Comparison of ENCODE assay signal across 8 cellular contexts in genomic region chr18:59927246-59927825, GRCh38. TPM values are rescaled to one million over a fixed set of nuclear protein-coding genes. Genes with fewer than 3 reads are reported as not detected.
DNase-seq lines count a peak whose midpoint lies in the region; ATAC-seq and TF ChIP-seq lines count a peak whose summit lies in the region.

No MANE protein-coding gene starts in this region.

- no peaks in the 10 kb centered on the region for H3K36me3 ChIP-seq in esophagus squamous epithelium

- TF ChIP-seq CTCF in esophagus squamous epithelium (IDR thresholded peaks at IDR 0.05): no peak

- no peak overlapping the region for H3K4me3 ChIP-seq in esophagus squamous epithelium

- H3K27me3 ChIP-seq in esophagus squamous epithelium: no peaks in the 10 kb centered on the region

- intact Hi-C loops in esophagus squamous epithelium (cut with DNase I): no loop called here

- ATAC-seq in GM18498 (IDR thresholded peaks at IDR 0.05; ENCODE audit: unreplicated experiment) (peak; percentile 75), GM19468 (IDR thresholded peaks at IDR 0.05; ENCODE audit: extremely low read depth, unreplicated experiment) (peak; percentile 69), HG03432 (IDR thresholded peaks at IDR 0.05; ENCODE audit: unreplicated experiment) (peak; percentile 78)

- TF ChIP-seq POLR2A in esophagus squamous epithelium (IDR thresholded peaks at IDR 0.05): no peak

- no peaks in the 10 kb centered on the region for H3K9me3 ChIP-seq in esophagus squamous epithelium

- WGBS in esophagus squamous epithelium, 2 donors: 10 to 17% methylated on average over 5 of the region's 5 CpGs

- H3K4me1 ChIP-seq in esophagus squamous epithelium: peaks cover 0 to 22% (median 0%) of the 10 kb centered on the region in 3 donors

- DNase-seq in esophagus squamous epithelium (lab: John Stamatoyannopoulos, UW) (no peak), nucleus accumbens (lab: John Stamatoyannopoulos, UW) (no peak), AML-193 (lab: John Stamatoyannopoulos, UW) (no peak), NAMALWA (ENCODE audit: low spot score) (no peak)
- no peak for DNase-seq in effector CD8-positive, alpha-beta T cell (lab: John Stamatoyannopoulos, UW)

- H3K27ac ChIP-seq in esophagus squamous epithelium: peak overlapping the region in 3 of 4 donors; percentile 31 to 33 (median 32)

RNA-seq across cellular contexts. Expression of gene PMAIP1, which starts 27.5 kb away (rescaled TPM):
- total RNA-seq in esophagus squamous epithelium: 10 to 100 TPM in 1 of 4 donors, 1 to 10 TPM in 3; 6.9 to 12.5 (median 7.8) TPM
